8 cellular contexts compared by ENCODE assay signal in genomic region chr12:103840399-103840880, GRCh38. TPM values are rescaled to one million over a fixed set of nuclear protein-coding genes. Genes with fewer than 3 reads are reported as not detected.
DNase-seq lines count a peak whose midpoint lies in the region; ATAC-seq and TF ChIP-seq lines count a peak whose summit lies in the region.

No MANE protein-coding gene starts in this region.

- H3K4me3 ChIP-seq in OCI-LY7 (ENCODE audit: low read depth, low read length, poor library complexity, severe bottlenecking), result peak overlapping the region; percentile 99
- H3K4me3 ChIP-seq in body of pancreas, result peak overlapping the region; percentile 63 to 64
- peak overlapping the region; percentile 64 to 91 (median 75) for H3K4me3 ChIP-seq in liver (ENCODE audit: low read depth in 1 of 3, low read length in 3 of 3)

- TF ChIP-seq POLR2A in body of pancreas (IDR thresholded peaks at IDR 0.05), result no peak

- POLR2A ChIA-PET in OCI-LY7 (lab: Charles Lee), result interaction anchor here (0.6 to 1.3 kb wide), 4 partner anchors 7 to 519 kb away, joined by 3 to 8 read pairs (median 4); partner anchors contain the start of gene NFYB

- H3K9me3 ChIP-seq in OCI-LY7 (ENCODE audit: low read length) (no peaks in the 10 kb centered on the region), body of pancreas (no peaks in the 10 kb centered on the region), liver (ENCODE audit: control insufficient read depth in 4 of 4, low read length in 3 of 4) (no peaks in the 10 kb centered on the region)

- no peaks in the 10 kb centered on the region for H3K9me2 ChIP-seq in OCI-LY7 (ENCODE audit: insufficient read depth, low read length)

- 1 to 2% methylated on average over 9 to 29 of the region's 29 CpGs for WGBS in body of pancreas, 2 donors
- WGBS in liver, result under 1% methylated on average over 29 of the region's 29 CpGs

- peak; percentile 63 for DNase-seq in NCI-H748 (lab: John Stamatoyannopoulos, UW; ENCODE audit: unreplicated experiment)
- no peak for DNase-seq in NCI-H748 treated with DMSO at 0.1 percent for 48 hours (lab: John Stamatoyannopoulos, UW)
- peak; percentile 25 for DNase-seq in OCI-LY7 (ENCODE audit: low spot score)
- DNase-seq in body of pancreas, result peak in 2 of 4 donors; percentile 33 to 38
- DNase-seq in stimulated activated CD8-positive, alpha-beta memory T cell treated with anti-CD3 and anti-CD28 coated beads, Interleukin-4, amount 100 ng/mL, for 24 hours (ENCODE audit: low read depth), result peak; percentile 11
- no peak for DNase-seq in NCI-H1105 treated with DMSO at 0.1 percent for 48 hours (lab: John Stamatoyannopoulos, UW)

- no peaks in the 10 kb centered on the region for H4K20me1 ChIP-seq in OCI-LY7 (ENCODE audit: insufficient read depth, low read length)

- TF ChIP-seq RAD21 in liver (IDR thresholded peaks at IDR 0.05), result no peak

- H3K27ac ChIP-seq in OCI-LY7 (ENCODE audit: low read depth, low read length, poor library complexity, severe bottlenecking) (no peak overlapping the region), body of pancreas (peak overlapping the region; percentile 63 to 87 (median 76)), liver (ENCODE audit: low read depth in 1 of 2, low read length in 2 of 2) (peak overlapping the region; percentile 17 to 55)

- peak overlapping the region; percentile 29 to 45 for H3K9ac ChIP-seq in liver (ENCODE audit: low read depth in 1 of 2, low read length in 2 of 2)

- no peaks in the 10 kb centered on the region; the same call in 1 of the 2 replicates for H3K79me2 ChIP-seq in OCI-LY7 (ENCODE audit: insufficient read depth, low read depth, low read length)

- H3K27me3 ChIP-seq in body of pancreas (no peaks in the 10 kb centered on the region), liver (ENCODE audit: control insufficient read depth in 4 of 4, insufficient read depth in 4 of 4, low read length in 3 of 4) (no peaks in the 10 kb centered on the region)

- H3K36me3 ChIP-seq in OCI-LY7 (ENCODE audit: insufficient read depth, low read length), result no peaks in the 10 kb centered on the region
- no peaks in the 10 kb centered on the region for H3K36me3 ChIP-seq in body of pancreas (replicated peaks in 1 of 2; ENCODE audit: insufficient read depth in 1 of 2, low read depth in 2 of 2)
- no peaks in the 10 kb centered on the region for H3K36me3 ChIP-seq in liver (ENCODE audit: control insufficient read depth in 4 of 4, insufficient read depth in 3 of 4, low read depth in 1 of 4, low read length in 3 of 4)

- BruUV-seq in OCI-LY7 (replicated peaks; lab: Mats Ljungman, UMichigan), result no TSS peak

- no peak for TF ChIP-seq CTCF in OCI-LY7 (conservative IDR thresholded peaks at IDR 0.05; ENCODE audit: low read length)
- TF ChIP-seq CTCF in body of pancreas (IDR thresholded peaks at IDR 0.05), result no peak
- TF ChIP-seq CTCF in liver (IDR thresholded peaks at IDR 0.05; ENCODE audit: low read depth, low read length, missing input control), result no peak

- CTCF ChIA-PET in OCI-LY7 (lab: Charles Lee; ENCODE audit: unreplicated experiment), result interaction anchor here (1.0 kb wide), 1 partner anchor 116 kb away, joined by 4 read pairs; no protein-coding TSS in a partner anchor

- H3K4me1 ChIP-seq in OCI-LY7 (ENCODE audit: insufficient read depth, low read length, poor library complexity, severe bottlenecking) (peaks cover 14% of the 10 kb centered on the region), body of pancreas (peaks cover 27% of the 10 kb centered on the region), liver (ENCODE audit: control insufficient read depth in 4 of 4, insufficient read depth in 4 of 4, low read length in 3 of 4) (peaks cover 15 to 38% (median 33%) of the 10 kb centered on the region in 4 donors)

- intact Hi-C loops in OCI-LY7 (cut with micrococcal nuclease; ENCODE audit: unreplicated experiment), result loop anchor here (2.0 kb wide), 1 partner anchor 90 kb away; the partner anchor contains the start of gene HSP90B1
- intact Hi-C loops in body of pancreas (cut with DNase I), result no loop called here

- H3K4me2 ChIP-seq in OCI-LY7 (ENCODE audit: low read length), result peak overlapping the region; percentile 99

- ATAC-seq in HG02623 (IDR thresholded peaks at IDR 0.05; ENCODE audit: unreplicated experiment) (peak; percentile 14), body of pancreas (peak; percentile 2)

- peak overlapping the region; percentile 91 for H2AFZ ChIP-seq in OCI-LY7 (ENCODE audit: low read length)

TF ChIP-seq in liver, 16 proteins besides CTCF, POLR2A, EP300 and RAD21:
- TF ChIP-seq GABPA (IDR thresholded peaks at IDR 0.05 in 1 of 2, conservative IDR thresholded peaks at IDR 0.05 in 1 of 2) (no peak), JUND (IDR thresholded peaks at IDR 0.05) (no peak), FOXA1 (IDR thresholded peaks at IDR 0.05) (no peak)

RNA-seq across cellular contexts. Expression of gene NT5DC3, which starts 0.6 kb away (rescaled TPM):
- total RNA-seq in OCI-LY7 (2014; rRNA removed; shearing (Covaris generic)), result 4.6 and 4.7 TPM in 2 replicates
- total RNA-seq in OCI-LY7 (2022), result 6.2 and 7.5 TPM in 2 replicates
- total RNA-seq in body of pancreas, result 10 to 100 TPM in 1 of 2 donors, 1 to 10 TPM in 1; 5.2 to 14.5 TPM
- 1 to 10 TPM; 6.0 to 9.0 TPM for total RNA-seq in liver
- polyA plus RNA-seq in liver, result 1 to 10 TPM; 1.3 to 2.8 TPM

Comparison
In these comparisons a context has a peak if more than half of its experiments do, and no peak if none do; other contexts are left out.
1. DNase-seq: peak in NCI-H748 (single experiment), OCI-LY7 (single experiment) and stimulated activated CD8-positive, alpha-beta memory T cell treated with anti-CD3 and anti-CD28 coated beads, Interleukin-4, amount 100 ng/mL, for 24 hours (single experiment); none in NCI-H748 treated with DMSO at 0.1 percent for 48 hours (single experiment) and NCI-H1105 treated with DMSO at 0.1 percent for 48 hours (single experiment).
2. Peak in every context shown above with its lines, with median percentiles within 50 percentile points of each other: H3K4me3 ChIP-seq.